ENCODE assay signal across 20 cellular contexts in genomic region chr22:47678667-47679287, GRCh38.
DNase-seq lines count a peak whose midpoint lies in the region; ATAC-seq and TF ChIP-seq lines count a peak whose summit lies in the region.
"Had no signal": no experiment of that assay in that cellular context is flagged by ENCODE, and none has a peak within 500 bp of the region (broad histone marks: within the 10 kb centered on the region; RNA-seq: fewer than 3 reads in every experiment).

No MANE protein-coding gene starts in this region.

- no peak overlapping the region for H3K4ac ChIP-seq in H9 (ENCODE audit: low read depth, low read length)

- H3K4me1 Mint-ChIP-seq in H9, result peaks cover 67 to 69% of the 10 kb centered on the region in 2 experiments
- peaks cover 56% of the 10 kb centered on the region for H3K4me1 Mint-ChIP-seq in WTC11
- H3K4me1 Mint-ChIP-seq in osteocyte (ENCODE audit: unreplicated experiment), result no peaks in the 10 kb centered on the region

- no peak overlapping the region for H2BK12ac ChIP-seq in H9 (ENCODE audit: insufficient read length, low read depth, low read length)

- no peaks in the 10 kb centered on the region for H3K36me3 ChIP-seq in iPS-20b (ENCODE audit: insufficient read depth, low read depth, low read length)
- no peaks in the 10 kb centered on the region for H3K36me3 ChIP-seq in right lobe of liver

- no peak overlapping the region for H3K56ac ChIP-seq in H9 (ENCODE audit: insufficient read length, low read depth, low read length)

- TF ChIP-seq CTCF in H9 (conservative IDR thresholded peaks at IDR 0.05) (no peak), WTC11 (IDR thresholded peaks at IDR 0.05) (no peak), osteocyte (IDR thresholded peaks at IDR 0.05) (no peak), right lobe of liver (IDR thresholded peaks at IDR 0.05) (no peak)

- WGBS in H9 (ENCODE audit: extremely low coverage, insufficient read length, low lambda C conversion rate), result no CpG with 5 or more reads among the region's 7 CpGs
- WGBS in right lobe of liver (ENCODE audit: insufficient coverage, low coverage, low lambda C conversion rate, missing lambda C conversion rate), result 27% methylated on average over 7 of the region's 7 CpGs

- no peak overlapping the region for H2AFZ ChIP-seq in H9 (ENCODE audit: low read length)

- H2AK5ac ChIP-seq in H9 (ENCODE audit: insufficient read length, low read length), result no peak overlapping the region

- no peak overlapping the region for H2BK120ac ChIP-seq in H9 (ENCODE audit: low read depth, low read length, poor library complexity, severe bottlenecking)

- no peak overlapping the region for H3K23ac ChIP-seq in H9 (ENCODE audit: insufficient read length, low read depth, low read length)

- no peaks in the 10 kb centered on the region for H3K27me3 ChIP-seq in H9 (ENCODE audit: insufficient read depth, low read length)
- 0 out of 2 replicates have a peak, but pooled peaks cover 7% of the 10 kb centered on the region for H3K27me3 ChIP-seq in iPS-20b (ENCODE audit: insufficient read depth, low read length)
- no peaks in the 10 kb centered on the region for H3K27me3 ChIP-seq in right lobe of liver

- H3K9me3 Mint-ChIP-seq in H9 (peaks cover 11 to 16% of the 10 kb centered on the region in 2 experiments), WTC11 (peaks cover 22% of the 10 kb centered on the region), osteocyte (ENCODE audit: unreplicated experiment) (peaks cover 30% of the 10 kb centered on the region)

- H3K9me3 ChIP-seq in H9 (ENCODE audit: control insufficient read depth, low read depth, low read length), result no peaks in the 10 kb centered on the region
- 0 out of 2 replicates have a peak, but pooled peaks cover 2% of the 10 kb centered on the region for H3K9me3 ChIP-seq in iPS-20b (ENCODE audit: insufficient read depth, low read depth, low read length)
- H3K9me3 ChIP-seq in right lobe of liver, result no peaks in the 10 kb centered on the region
- H3K9me3 ChIP-seq: Caco-2 had no signal

- no peak overlapping the region for H3T11ph ChIP-seq in H9 (ENCODE audit: low read length)

- no peak overlapping the region for H2BK15ac ChIP-seq in H9 (ENCODE audit: low read depth, low read length)

- H4K20me1 ChIP-seq in H9 (ENCODE audit: control insufficient read depth, insufficient read depth, insufficient read length), result no peaks in the 10 kb centered on the region

- H3K27me3 Mint-ChIP-seq in H9 (ENCODE audit: low read depth), result peaks cover 37% of the 10 kb centered on the region
- H3K27me3 Mint-ChIP-seq in WTC11 (ENCODE audit: low read depth), result peaks cover 11% of the 10 kb centered on the region
- H3K27me3 Mint-ChIP-seq in osteocyte (ENCODE audit: unreplicated experiment), result no peaks in the 10 kb centered on the region

- intact Hi-C loops in right lobe of liver (cut with DNase I), result no loop called here

- H3K79me1 ChIP-seq in H9 (ENCODE audit: insufficient read depth, low read depth, low read length, poor library complexity, severe bottlenecking), result no peaks in the 10 kb centered on the region

- peaks cover 22% of the 10 kb centered on the region; the same call in 1 of the 2 replicates for H3K4me1 ChIP-seq in H9 (ENCODE audit: insufficient read depth, low read length)
- H3K4me1 ChIP-seq in iPS-20b (ENCODE audit: insufficient read depth, low read length), result peaks cover 32% of the 10 kb centered on the region
- no peaks in the 10 kb centered on the region for H3K4me1 ChIP-seq in right lobe of liver
- H3K4me1 ChIP-seq: A549, Caco-2 had no signal

- no peak overlapping the region for H4K8ac ChIP-seq in H9 (replicated peaks; ENCODE audit: insufficient read length, low read depth, low read length)

- no peak overlapping the region for H2BK20ac ChIP-seq in H9 (ENCODE audit: low read depth, low read length, poor library complexity, severe bottlenecking)

- no peaks in the 10 kb centered on the region for H3K79me2 ChIP-seq in H9 (ENCODE audit: insufficient read depth, low read length)

- no peak overlapping the region for H4K91ac ChIP-seq in H9 (ENCODE audit: insufficient read length, low read depth, low read length)

- peak overlapping the region; percentile 28; the same call in 1 of the 2 replicates for H3K4me3 ChIP-seq in iPS-20b (ENCODE audit: low read length)
- no peak overlapping the region for H3K4me3 ChIP-seq in right lobe of liver
- H3K4me3 ChIP-seq: A549, SK-N-MC had no signal

- H3K14ac ChIP-seq in H9 (ENCODE audit: insufficient read depth, low read length), result no peak overlapping the region

- H3K18ac ChIP-seq in H9 (ENCODE audit: insufficient read length, low read depth, low read length), result no peak overlapping the region

- no peak overlapping the region for H2BK5ac ChIP-seq in H9 (ENCODE audit: insufficient read length, low read length)

- peak overlapping the region; percentile 70 to 92 (median 81); a peak in 6 of 7 replicates for H3K27ac Mint-ChIP-seq in H9
- H3K27ac Mint-ChIP-seq in WTC11, result peak overlapping the region; percentile 60
- H3K27ac Mint-ChIP-seq in osteocyte (ENCODE audit: unreplicated experiment), result no peak overlapping the region
- H3K27ac Mint-ChIP-seq: CD4-positive, alpha-beta memory T cell had no signal

- peak overlapping the region; percentile 47 for H3K27ac ChIP-seq in H9 (ENCODE audit: insufficient read length, low read depth, low read length)
- H3K27ac ChIP-seq in iPS-20b (ENCODE audit: low read length), result peak overlapping the region; percentile 37
- H3K27ac ChIP-seq in right lobe of liver, result no peak overlapping the region
- H3K27ac ChIP-seq: A549, SK-N-MC had no signal

- ATAC-seq in WTC11 (peak; percentile 76), right lobe of liver (no peak), HG03045 (IDR thresholded peaks at IDR 0.05; ENCODE audit: unreplicated experiment) (no peak)
- ATAC-seq: A549 had no signal

- POLR2A ChIA-PET in WTC11 (lab: Charles Lee), result no interaction called here

- DNase-seq in H9, result peak; percentile 45
- peak; percentile 22 for DNase-seq in WTC11 (ENCODE audit: low spot score)
- DNase-seq in osteocyte (ENCODE audit: extremely low spot score, unreplicated experiment), result peak; percentile 68
- no peak for DNase-seq in right lobe of liver
- DNase-seq in NCI-H345 treated with DMSO at 0.1 percent for 48 hours (lab: John Stamatoyannopoulos, UW; ENCODE audit: unreplicated experiment), result no peak
- DNase-seq in NCI-H510A treated with DMSO at 0.1 percent for 48 hours (lab: John Stamatoyannopoulos, UW), result no peak
- DNase-seq: C1 segment of cervical spinal cord; Caco-2; CD4-positive, alpha-beta memory T cell; KBM-7; NCI-H1105 treated with DMSO at 0.1 percent for 48 hours; NCI-H146; NCI-H1930; NCI-H446 treated with DMSO at 0.1 percent for 48 hours; NCI-H526 treated with DMSO at 0.1 percent for 48 hours; SIG-M5 had no signal

- H3K36me3 Mint-ChIP-seq in H9 (ENCODE audit: insufficient read depth in 1 of 3, low read depth in 3 of 3) (peaks cover 1 to 11% (median 8%) of the 10 kb centered on the region in 3 experiments), WTC11 (peaks cover 14% of the 10 kb centered on the region), osteocyte (ENCODE audit: unreplicated experiment) (no peaks in the 10 kb centered on the region)
- H3K36me3 Mint-ChIP-seq: CD4-positive, alpha-beta memory T cell had no signal

- H3K23me2 ChIP-seq in H9 (ENCODE audit: insufficient read length, low read depth, low read length, poor library complexity, severe bottlenecking), result no peaks in the 10 kb centered on the region

- H3K4me2 ChIP-seq in H9 (ENCODE audit: insufficient read depth, insufficient read length, low read length), result peak overlapping the region; percentile 47
- H3K4me2 ChIP-seq: A549 had no signal

- H3K4me3 Mint-ChIP-seq in H9 (peak overlapping the region; percentile 49 to 65), WTC11 (peak overlapping the region; percentile 46), osteocyte (ENCODE audit: unreplicated experiment) (no peak overlapping the region)
- H3K4me3 Mint-ChIP-seq: CD4-positive, alpha-beta memory T cell had no signal

- no peak overlapping the region for H4K5ac ChIP-seq in H9 (ENCODE audit: insufficient read length, low read depth, low read length)

- CTCF ChIA-PET in WTC11 (lab: Charles Lee), result interaction anchor here (0.6 to 1.5 kb wide), 3 partner anchors 48 to 105 kb away, joined by 3 to 4 read pairs (median 3); no protein-coding TSS in a partner anchor

- H3K9ac ChIP-seq in H9 (ENCODE audit: extremely low read depth, insufficient read length, low read length), result no peak overlapping the region
- H3K9ac ChIP-seq in iPS-20b (ENCODE audit: low read depth, low read length), result no peak overlapping the region; the same call in 1 of the 2 replicates

- no peak for TF ChIP-seq POLR2A in right lobe of liver (IDR thresholded peaks at IDR 0.05)

TF ChIP-seq in WTC11, 78 proteins besides CTCF, POLR2A, EP300 and RAD21 (continues in another document):
- TF ChIP-seq ZNF423 (CRISPR knock-in tag; IDR thresholded peaks at IDR 0.05), result no peak
- TF ChIP-seq ZBTB43 (CRISPR knock-in tag; IDR thresholded peaks at IDR 0.05), result no peak
- no peak for TF ChIP-seq OVOL2 (CRISPR knock-in tag; IDR thresholded peaks at IDR 0.05; ENCODE audit: borderline replicate concordance)
- no peak for TF ChIP-seq USF2 (CRISPR knock-in tag; IDR thresholded peaks at IDR 0.05)

Comparison
In these comparisons a context has a peak if more than half of its experiments do, and no peak if none do; other contexts are left out.
1. DNase-seq: peak in H9 (single experiment), WTC11 (single experiment) and osteocyte (single experiment); none in right lobe of liver (0 of 3), NCI-H345 treated with DMSO at 0.1 percent for 48 hours (single experiment) and NCI-H510A treated with DMSO at 0.1 percent for 48 hours (single experiment).
2. H3K27ac ChIP-seq: peak in H9 (single experiment) and iPS-20b (single experiment); none in right lobe of liver (0 of 3).